1 cellular context compared by ENCODE assay signal in the genomic region with DNA sequence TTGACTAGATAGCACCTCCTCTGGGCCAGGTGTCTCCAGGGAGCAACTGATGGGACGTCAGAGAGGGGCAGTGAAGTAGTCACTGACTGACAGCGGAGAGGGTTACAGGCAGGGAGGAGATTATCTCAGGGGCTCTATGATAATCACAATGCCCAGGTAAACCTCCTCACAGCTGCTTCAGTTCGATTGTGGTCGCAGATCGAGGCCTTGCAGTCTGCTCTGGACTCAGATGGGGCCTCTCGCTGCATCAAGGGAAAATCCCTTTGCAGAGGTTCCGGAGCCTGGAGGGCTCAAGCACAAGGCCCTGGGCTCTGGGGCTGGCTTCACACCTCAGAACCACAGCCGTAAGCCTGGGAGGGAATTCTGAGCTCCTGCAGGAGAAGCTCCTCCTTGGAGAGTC.
A peak's percentile ranks its signal among the peaks of the same experiment; 100 is the strongest.
TF ChIP-seq lines count a peak whose summit lies in the region.

No MANE protein-coding gene starts in this region.

TF ChIP-seq in H1, 55 proteins besides CTCF, POLR2A, EP300 and RAD21:
- TF ChIP-seq, protein P1, sequence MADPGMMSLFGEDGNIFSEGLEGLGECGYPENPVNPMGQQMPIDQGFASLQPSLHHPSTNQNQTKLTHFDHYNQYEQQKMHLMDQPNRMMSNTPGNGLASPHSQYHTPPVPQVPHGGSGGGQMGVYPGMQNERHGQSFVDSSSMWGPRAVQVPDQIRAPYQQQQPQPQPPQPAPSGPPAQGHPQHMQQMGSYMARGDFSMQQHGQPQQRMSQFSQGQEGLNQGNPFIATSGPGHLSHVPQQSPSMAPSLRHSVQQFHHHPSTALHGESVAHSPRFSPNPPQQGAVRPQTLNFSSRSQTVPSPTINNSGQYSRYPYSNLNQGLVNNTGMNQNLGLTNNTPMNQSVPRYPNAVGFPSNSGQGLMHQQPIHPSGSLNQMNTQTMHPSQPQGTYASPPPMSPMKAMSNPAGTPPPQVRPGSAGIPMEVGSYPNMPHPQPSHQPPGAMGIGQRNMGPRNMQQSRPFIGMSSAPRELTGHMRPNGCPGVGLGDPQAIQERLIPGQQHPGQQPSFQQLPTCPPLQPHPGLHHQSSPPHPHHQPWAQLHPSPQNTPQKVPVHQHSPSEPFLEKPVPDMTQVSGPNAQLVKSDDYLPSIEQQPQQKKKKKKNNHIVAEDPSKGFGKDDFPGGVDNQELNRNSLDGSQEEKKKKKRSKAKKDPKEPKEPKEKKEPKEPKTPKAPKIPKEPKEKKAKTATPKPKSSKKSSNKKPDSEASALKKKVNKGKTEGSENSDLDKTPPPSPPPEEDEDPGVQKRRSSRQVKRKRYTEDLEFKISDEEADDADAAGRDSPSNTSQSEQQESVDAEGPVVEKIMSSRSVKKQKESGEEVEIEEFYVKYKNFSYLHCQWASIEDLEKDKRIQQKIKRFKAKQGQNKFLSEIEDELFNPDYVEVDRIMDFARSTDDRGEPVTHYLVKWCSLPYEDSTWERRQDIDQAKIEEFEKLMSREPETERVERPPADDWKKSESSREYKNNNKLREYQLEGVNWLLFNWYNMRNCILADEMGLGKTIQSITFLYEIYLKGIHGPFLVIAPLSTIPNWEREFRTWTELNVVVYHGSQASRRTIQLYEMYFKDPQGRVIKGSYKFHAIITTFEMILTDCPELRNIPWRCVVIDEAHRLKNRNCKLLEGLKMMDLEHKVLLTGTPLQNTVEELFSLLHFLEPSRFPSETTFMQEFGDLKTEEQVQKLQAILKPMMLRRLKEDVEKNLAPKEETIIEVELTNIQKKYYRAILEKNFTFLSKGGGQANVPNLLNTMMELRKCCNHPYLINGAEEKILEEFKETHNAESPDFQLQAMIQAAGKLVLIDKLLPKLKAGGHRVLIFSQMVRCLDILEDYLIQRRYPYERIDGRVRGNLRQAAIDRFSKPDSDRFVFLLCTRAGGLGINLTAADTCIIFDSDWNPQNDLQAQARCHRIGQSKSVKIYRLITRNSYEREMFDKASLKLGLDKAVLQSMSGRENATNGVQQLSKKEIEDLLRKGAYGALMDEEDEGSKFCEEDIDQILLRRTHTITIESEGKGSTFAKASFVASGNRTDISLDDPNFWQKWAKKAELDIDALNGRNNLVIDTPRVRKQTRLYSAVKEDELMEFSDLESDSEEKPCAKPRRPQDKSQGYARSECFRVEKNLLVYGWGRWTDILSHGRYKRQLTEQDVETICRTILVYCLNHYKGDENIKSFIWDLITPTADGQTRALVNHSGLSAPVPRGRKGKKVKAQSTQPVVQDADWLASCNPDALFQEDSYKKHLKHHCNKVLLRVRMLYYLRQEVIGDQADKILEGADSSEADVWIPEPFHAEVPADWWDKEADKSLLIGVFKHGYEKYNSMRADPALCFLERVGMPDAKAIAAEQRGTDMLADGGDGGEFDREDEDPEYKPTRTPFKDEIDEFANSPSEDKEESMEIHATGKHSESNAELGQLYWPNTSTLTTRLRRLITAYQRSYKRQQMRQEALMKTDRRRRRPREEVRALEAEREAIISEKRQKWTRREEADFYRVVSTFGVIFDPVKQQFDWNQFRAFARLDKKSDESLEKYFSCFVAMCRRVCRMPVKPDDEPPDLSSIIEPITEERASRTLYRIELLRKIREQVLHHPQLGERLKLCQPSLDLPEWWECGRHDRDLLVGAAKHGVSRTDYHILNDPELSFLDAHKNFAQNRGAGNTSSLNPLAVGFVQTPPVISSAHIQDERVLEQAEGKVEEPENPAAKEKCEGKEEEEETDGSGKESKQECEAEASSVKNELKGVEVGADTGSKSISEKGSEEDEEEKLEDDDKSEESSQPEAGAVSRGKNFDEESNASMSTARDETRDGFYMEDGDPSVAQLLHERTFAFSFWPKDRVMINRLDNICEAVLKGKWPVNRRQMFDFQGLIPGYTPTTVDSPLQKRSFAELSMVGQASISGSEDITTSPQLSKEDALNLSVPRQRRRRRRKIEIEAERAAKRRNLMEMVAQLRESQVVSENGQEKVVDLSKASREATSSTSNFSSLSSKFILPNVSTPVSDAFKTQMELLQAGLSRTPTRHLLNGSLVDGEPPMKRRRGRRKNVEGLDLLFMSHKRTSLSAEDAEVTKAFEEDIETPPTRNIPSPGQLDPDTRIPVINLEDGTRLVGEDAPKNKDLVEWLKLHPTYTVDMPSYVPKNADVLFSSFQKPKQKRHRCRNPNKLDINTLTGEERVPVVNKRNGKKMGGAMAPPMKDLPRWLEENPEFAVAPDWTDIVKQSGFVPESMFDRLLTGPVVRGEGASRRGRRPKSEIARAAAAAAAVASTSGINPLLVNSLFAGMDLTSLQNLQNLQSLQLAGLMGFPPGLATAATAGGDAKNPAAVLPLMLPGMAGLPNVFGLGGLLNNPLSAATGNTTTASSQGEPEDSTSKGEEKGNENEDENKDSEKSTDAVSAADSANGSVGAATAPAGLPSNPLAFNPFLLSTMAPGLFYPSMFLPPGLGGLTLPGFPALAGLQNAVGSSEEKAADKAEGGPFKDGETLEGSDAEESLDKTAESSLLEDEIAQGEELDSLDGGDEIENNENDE (IDR thresholded peaks at IDR 0.05; ENCODE audit: insufficient replicate concordance, low read length) = no peak
- TF ChIP-seq, protein P2, sequence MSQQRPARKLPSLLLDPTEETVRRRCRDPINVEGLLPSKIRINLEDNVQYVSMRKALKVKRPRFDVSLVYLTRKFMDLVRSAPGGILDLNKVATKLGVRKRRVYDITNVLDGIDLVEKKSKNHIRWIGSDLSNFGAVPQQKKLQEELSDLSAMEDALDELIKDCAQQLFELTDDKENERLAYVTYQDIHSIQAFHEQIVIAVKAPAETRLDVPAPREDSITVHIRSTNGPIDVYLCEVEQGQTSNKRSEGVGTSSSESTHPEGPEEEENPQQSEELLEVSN (IDR thresholded peaks at IDR 0.05) = 0 out of 2 replicates have a peak, but pooled peaks have one; percentile 21
